Comparison of ENCODE assay signal across 29 cellular contexts in genomic region chr19:5329141-5329540, GRCh38. TPM values are rescaled to one million over a fixed set of nuclear protein-coding genes. Genes with fewer than 3 reads are reported as not detected.
"Had no signal": no experiment of that assay in that cellular context is flagged by ENCODE, and none has a peak within 500 bp of the region (broad histone marks: within the 10 kb centered on the region; RNA-seq: fewer than 3 reads in every experiment).

No MANE protein-coding gene starts in this region.

- ATAC-seq: activated naive CD4-positive, alpha-beta T cell treated with anti-CD3 and anti-CD28 coated beads, Interleukin-2, amount 50 U/mL, for 72 hours; activated T-cell treated with anti-CD3 and anti-CD28 coated beads, Interleukin-2, amount 50 U/mL, for 4 hours; body of pancreas had no signal

- H3K9me3 Mint-ChIP-seq: activated CD4-positive, alpha-beta T cell treated with anti-CD3 and anti-CD28 coated beads, Interleukin-2, amount 10 ng/mL, durations not matched to agents 24 days and 14 days; activated T-cell treated with anti-CD3 and anti-CD28 coated beads, Interleukin-2, amount 50 U/mL, for 4 hours; activated T-helper 1 cell treated with anti-CD3 and anti-CD28 coated beads, Interleukin-12 subunit alpha, Interleukin-12 subunit beta, Interleukin-2, Interleukin-4 antibody, amounts not matched to agents 30 ng/mL and 10 ng/mL and 1 ng/mL, durations not matched to agents 14 hours and 24 hours and 36 hours had no signal

- DNase-seq: activated CD4-positive, alpha-beta T cell treated with anti-CD3 and anti-CD28 coated beads, Interleukin-2, amount 10 ng/mL, durations not matched to agents 24 days and 14 days; activated CD4-positive, alpha-beta T cell treated with anti-CD3 and anti-CD28 coated beads, Interleukin-2, amount 50 U/mL, for 48 hours; activated CD8-positive, alpha-beta memory T cell treated with anti-CD3 and anti-CD28 coated beads, Interleukin-2, amount 50 U/mL, for 4 hours; activated gamma-delta T cell treated with Interleukin-2 at 50 U/mL for 16 hours; activated naive CD4-positive, alpha-beta T cell treated with anti-CD3 and anti-CD28 coated beads for 36 hours; activated T-cell treated with anti-CD3 and anti-CD28 coated beads for 4 hours; activated T-cell treated with anti-CD3 and anti-CD28 coated beads, Interleukin-2, amount 50 U/mL, for 4 hours; adrenal gland; body of pancreas; central memory CD4-positive, alpha-beta T cell; NCI-H1092 treated with DMSO at 0.1 percent for 48 hours; NCI-H1417; NCI-H146; NCI-H187; NCI-H2029 treated with DMSO at 0.1 percent for 48 hours; NCI-H2107; NCI-H2171; NCI-H510A; NCI-H526; NCI-H748 treated with DMSO at 0.1 percent for 48 hours; NK-92 treated with Interleukin-12 subunit alpha and Interleukin-12 subunit beta, amount 100 ng/mL, for 24 hours; Right ventricle myocardium superior; T1000; WERI-Rb-1 had no signal

- H3K4me1 Mint-ChIP-seq: activated CD4-positive, alpha-beta T cell treated with anti-CD3 and anti-CD28 coated beads, Interleukin-2, amount 10 ng/mL, durations not matched to agents 24 days and 14 days had no signal

- H3K4me3 ChIP-seq: adrenal gland, body of pancreas, SK-N-MC had no signal

- H3K9me3 ChIP-seq: adrenal gland had no signal

- H3K36me3 ChIP-seq: adrenal gland had no signal

- H3K36me3 Mint-ChIP-seq: activated naive CD4-positive, alpha-beta T cell treated with anti-CD3 and anti-CD28 coated beads, Interleukin-2, amount 50 U/mL, for 72 hours had no signal

- FAIRE-seq: astrocyte had no signal

- H3K4me3 Mint-ChIP-seq: activated CD4-positive, alpha-beta T cell treated with anti-CD3 and anti-CD28 coated beads, Interleukin-2, amount 10 ng/mL, durations not matched to agents 24 days and 14 days; activated naive CD4-positive, alpha-beta T cell treated with anti-CD3 and anti-CD28 coated beads for 36 hours; activated T-cell treated with anti-CD3 and anti-CD28 coated beads, Interleukin-2, amount 50 U/mL, for 4 hours; activated T-helper 1 cell treated with anti-CD3 and anti-CD28 coated beads, Interleukin-12 subunit alpha, Interleukin-12 subunit beta, Interleukin-2, Interleukin-4 antibody, amounts not matched to agents 30 ng/mL and 10 ng/mL and 1 ng/mL, durations not matched to agents 14 hours and 24 hours and 36 hours had no signal

- H3K27ac ChIP-seq: adrenal gland, body of pancreas, SK-N-MC, WERI-Rb-1 had no signal

- H3K27ac Mint-ChIP-seq: activated CD4-positive, alpha-beta T cell treated with anti-CD3 and anti-CD28 coated beads, Interleukin-2, amount 10 ng/mL, durations not matched to agents 24 days and 14 days; activated naive CD4-positive, alpha-beta T cell treated with anti-CD3 and anti-CD28 coated beads for 36 hours; activated naive CD4-positive, alpha-beta T cell treated with anti-CD3 and anti-CD28 coated beads, Interleukin-2, amount 50 U/mL, for 72 hours; activated T-helper 1 cell treated with anti-CD3 and anti-CD28 coated beads, Interleukin-12 subunit alpha, Interleukin-12 subunit beta, Interleukin-2, Interleukin-4 antibody, amounts not matched to agents 30 ng/mL and 10 ng/mL and 1 ng/mL, durations not matched to agents 14 hours and 24 hours and 36 hours had no signal

- H3K4me1 ChIP-seq: adrenal gland, body of pancreas had no signal

RNA-seq across cellular contexts. Expression of gene PTPRS, which starts 11.5 kb away (rescaled TPM):
- total RNA-seq: T-helper 1 cell treated with Interleukin-12 subunit alpha and Interleukin-12 subunit beta and Interleukin-4 antibody, amounts not matched to agents 30 ng/mL and 1 ng/mL, for 36 hours had no signal
